ENCODE assay signal across 10 cellular contexts in the genomic region with DNA sequence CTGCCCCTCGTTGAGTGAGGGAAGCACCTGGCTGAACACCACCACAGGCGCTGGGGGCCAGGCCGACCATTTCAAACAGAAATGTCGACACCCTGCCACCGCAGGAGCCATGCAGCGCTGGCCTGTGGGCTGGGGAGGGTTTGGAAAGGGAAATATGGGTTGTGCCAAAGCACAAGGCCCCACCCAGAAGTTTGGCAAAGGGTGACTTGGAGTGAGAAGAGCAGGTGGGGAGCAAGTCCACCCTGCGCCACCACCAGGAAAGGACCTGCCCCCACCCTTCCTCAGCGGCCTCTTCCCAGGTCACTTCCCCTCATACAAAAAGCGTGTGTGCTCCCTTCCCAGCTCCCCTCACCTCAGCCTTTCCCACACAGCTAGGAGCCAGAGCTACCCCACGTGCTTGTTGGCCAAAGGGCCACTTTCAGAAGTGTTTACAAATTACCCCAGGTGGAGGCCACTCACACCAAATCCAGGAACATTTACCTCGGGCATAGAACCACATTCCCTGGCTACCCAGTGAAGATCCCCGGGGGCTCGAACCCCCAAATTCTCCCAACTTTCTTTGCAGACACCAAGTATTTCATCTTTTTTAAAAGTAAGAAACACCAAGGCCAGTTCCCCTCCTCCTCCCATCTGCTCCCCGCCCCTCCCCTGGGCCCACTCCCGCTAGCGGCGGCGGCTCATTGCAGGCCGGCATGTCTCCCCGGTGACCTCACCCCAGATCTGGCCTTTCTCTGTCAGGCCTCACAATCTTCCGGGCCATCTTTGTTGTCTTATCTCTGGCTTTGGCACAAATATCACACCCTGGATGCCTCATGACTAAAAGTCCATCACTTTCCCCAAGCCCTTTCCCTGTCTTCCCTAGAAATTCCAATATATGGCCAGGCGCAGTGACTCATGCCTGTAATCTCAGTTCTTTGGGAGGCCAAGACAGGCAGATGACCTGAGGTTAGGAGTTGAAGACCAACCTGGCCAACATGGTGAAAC. TPM values are rescaled to one million over a fixed set of nuclear protein-coding genes. Genes with fewer than 3 reads are reported as not detected.
DNase-seq lines count a peak whose midpoint lies in the region; ATAC-seq, FAIRE-seq and TF ChIP-seq lines count a peak whose summit lies in the region.
"Had no signal": no experiment of that assay in that cellular context is flagged by ENCODE, and none has a peak within 500 bp of the region (broad histone marks: within the 10 kb centered on the region; RNA-seq: fewer than 3 reads in every experiment).

No MANE protein-coding gene starts in this region.

- POLR2A ChIA-PET in K562 (lab: Yijun Ruan, JAX) = interaction anchor here (0.7 to 1.2 kb wide), 2 partner anchors 13 to 162 kb away, joined by 3 read pairs; no protein-coding TSS in a partner anchor
- POLR2A ChIA-PET in HepG2 (lab: Yijun Ruan, JAX) = interaction anchor here (0.7 to 1.0 kb wide), 3 partner anchors 58 to 149 kb away, joined by 3 to 4 read pairs (median 3); a partner anchor contains a TSS

- CTCF ChIA-PET in K562 (lab: Yijun Ruan, JAX; ENCODE audit: low intra/inter-chr PET ratio) = no interaction called here
- CTCF ChIA-PET in HepG2 (lab: Yijun Ruan, JAX; ENCODE audit: low intra/inter-chr PET ratio, low total read pairs) = no interaction called here

- H3K36me3 ChIP-seq in K562 (ENCODE audit: control insufficient read depth, insufficient read depth, low read length) (no peaks in the 10 kb centered on the region), HepG2 (replicated peaks in 1 of 2; ENCODE audit: control insufficient read depth in 1 of 2, insufficient read depth in 2 of 2, low read length in 2 of 2) (no peaks in the 10 kb centered on the region), upper lobe of left lung (no peaks in the 10 kb centered on the region)

- H3K79me2 ChIP-seq in K562 (ENCODE audit: control insufficient read depth, insufficient read depth, low read length) (no peaks in the 10 kb centered on the region), HepG2 (ENCODE audit: insufficient read depth, low read length) (no peaks in the 10 kb centered on the region)

- DNase-seq in DMS 273 (lab: John Stamatoyannopoulos, UW; ENCODE audit: unreplicated experiment) (peak; percentile 9), DMS 273 treated with DMSO at 0.1 percent for 48 hours (lab: John Stamatoyannopoulos, UW) (no peak), K562 (ENCODE audit: extremely low read depth in 1 of 4, low spot score in 3 of 4) (peak; percentile 75 to 81 (median 79)), HepG2 (ENCODE audit: low spot score) (peak; percentile 54), upper lobe of left lung (peak in 1 of 2 donors; percentile 76), GM19238 (ENCODE audit: insufficient read length, low spot score) (no peak), H54 (ENCODE audit: insufficient read length, low spot score) (no peak)
- DNase-seq in effector CD8-positive, alpha-beta T cell (lab: John Stamatoyannopoulos, UW) = no peak
- DNase-seq: PC-3 had no signal

- no TSS peak for BruUV-seq in K562 (replicated peaks; lab: Mats Ljungman, UMichigan)
- BruUV-seq in HepG2 (replicated peaks; lab: Mats Ljungman, UMichigan) = no TSS peak

- no peaks in the 10 kb centered on the region for H3K9me1 ChIP-seq in K562 (ENCODE audit: control insufficient read depth, insufficient read depth, low read length)

- H3K9ac ChIP-seq in K562 (ENCODE audit: insufficient read depth in 1 of 2, low read depth in 2 of 2, low read length in 2 of 2) (peak overlapping the region; percentile 55 to 81), HepG2 (ENCODE audit: insufficient read depth, low read depth, low read length) (peak overlapping the region; percentile 60; the same call in 1 of the 2 replicates)

- H3K27me3 ChIP-seq in K562 (ENCODE audit: control insufficient read depth in 2 of 2, insufficient read depth in 2 of 2, low read length in 2 of 2) = no peaks in the 10 kb centered on the region
- peaks cover 0 to 38% of the 10 kb centered on the region in 2 experiments; a peak in 4 of 5 replicates for H3K27me3 ChIP-seq in HepG2 (ENCODE audit: control insufficient read depth in 1 of 2, insufficient read depth in 2 of 2, low read length in 2 of 2)
- H3K27me3 ChIP-seq in upper lobe of left lung = no peaks in the 10 kb centered on the region

- intact Hi-C loops in K562 (cut with micrococcal nuclease) (loop anchor here (5.0 to 10.0 kb wide), 4 partner anchors 309 to 459 kb away; a partner anchor contains a TSS), HepG2 (cut with micrococcal nuclease; ENCODE audit: unreplicated experiment) (loop anchor here (1.0 to 10.0 kb wide), 2 partner anchors 26 to 146 kb away; a partner anchor contains a TSS)

- WGBS in K562 (ENCODE audit: insufficient coverage, low coverage, missing lambda C conversion rate) = 24% methylated on average over 22 of the region's 22 CpGs
- 3% methylated on average over 18 of the region's 22 CpGs for WGBS in HepG2 (ENCODE audit: low lambda C conversion rate)
- WGBS in upper lobe of left lung, 2 donors = 49 to 63% methylated on average over 21 to 22 of the region's 22 CpGs

- H2AFZ ChIP-seq in K562 (ENCODE audit: low read depth, low read length) = peak overlapping the region; percentile 97
- H2AFZ ChIP-seq in HepG2 (ENCODE audit: low read length) = peak overlapping the region; percentile 68

- H3K4me1 ChIP-seq in K562 (replicated peaks in 1 of 2; ENCODE audit: control insufficient read depth in 2 of 2, insufficient read depth in 2 of 2, low read length in 2 of 2) (peaks cover 61 to 81% of the 10 kb centered on the region in 2 experiments), HepG2 (ENCODE audit: insufficient read depth, low read length) (peaks cover 52% of the 10 kb centered on the region), upper lobe of left lung (peaks cover 42 to 53% (median 50%) of the 10 kb centered on the region in 4 donors)

- in situ Hi-C loops in K562 (cut with MboI) = loop anchor here (10.0 to 25.0 kb wide), 3 partner anchors 156 to 614 kb away; a partner anchor contains a TSS
- in situ Hi-C loops in HepG2 (cut with HindIII; ENCODE audit: extremely low pct_ligation_motif_present, low pct_unique_long_range_greater_than_20kb) = loop anchor here (5.0 to 10.0 kb wide), 2 partner anchors 159 to 306 kb away; a partner anchor contains a TSS

- TF ChIP-seq CTCF in K562 (IDR thresholded peaks at IDR 0.05 in 2 of 3, conservative IDR thresholded peaks at IDR 0.05 in 1 of 3; ENCODE audit: insufficient read depth in 2 of 3, low read depth in 1 of 3, low read length in 3 of 3) (no peak), HepG2 (CRISPR knock-in tag; IDR thresholded peaks at IDR 0.05) (no peak; the same call in 1 of the 2 replicates), upper lobe of left lung (IDR thresholded peaks at IDR 0.05) (no peak)

- H4K20me1 ChIP-seq in K562 (replicated peaks; ENCODE audit: control insufficient read depth, insufficient read depth, low read length) (no peaks in the 10 kb centered on the region), HepG2 (ENCODE audit: insufficient read depth, low read length) (no peaks in the 10 kb centered on the region)

- TF ChIP-seq RAD21 in K562 (CRISPR knock-in tag; conservative IDR thresholded peaks at IDR 0.05 in 1 of 2, IDR thresholded peaks at IDR 0.05 in 1 of 2) (no peak), HepG2 (CRISPR knock-in tag; IDR thresholded peaks at IDR 0.05) (no peak)

- FAIRE-seq in K562 (lab: Jason Lieb, UNC) = peak; percentile 66
- FAIRE-seq in HepG2 (lab: Jason Lieb, UNC) = no peak
- no peak for FAIRE-seq in H54 (lab: Jason Lieb, UNC)

- H3K27ac ChIP-seq in K562 (ENCODE audit: extremely low read depth, low read depth, low read length) = peak overlapping the region; percentile 65
- no peak overlapping the region for H3K27ac ChIP-seq in HepG2 (ENCODE audit: extremely low read length, insufficient read depth, low read length)
- peak overlapping the region in 3 of 4 donors; percentile 73 to 79 (median 76) for H3K27ac ChIP-seq in upper lobe of left lung
- H3K27ac ChIP-seq: 22Rv1 had no signal

- H3K9me3 ChIP-seq in K562 (replicated peaks; ENCODE audit: control insufficient read depth, insufficient read depth, low read depth, low read length) = no peaks in the 10 kb centered on the region
- H3K9me3 ChIP-seq in HepG2 (ENCODE audit: low read length) = no peaks in the 10 kb centered on the region
- H3K9me3 ChIP-seq in upper lobe of left lung = no peaks in the 10 kb centered on the region

- H3K4me2 ChIP-seq in K562 (ENCODE audit: insufficient read depth, low read length) = peak overlapping the region; percentile 28; the same call in 1 of the 2 replicates
- peak overlapping the region; percentile 85 for H3K4me2 ChIP-seq in HepG2 (ENCODE audit: low read depth, low read length)

- ATAC-seq in K562 (peak; percentile 55), HepG2 (peak; percentile 47), upper lobe of left lung (ENCODE audit: low FRiP score in 2 of 2) (peak in 1 of 2 donors; percentile 61)
- ATAC-seq: PC-3 had no signal

- TF ChIP-seq POLR2A in K562 (conservative IDR thresholded peaks at IDR 0.05) (no peak), HepG2 (IDR thresholded peaks at IDR 0.05; ENCODE audit: insufficient read depth in 1 of 2, low read depth in 2 of 2, low read length in 2 of 2) (no peak), upper lobe of left lung (IDR thresholded peaks at IDR 0.05) (no peak), H54 (IDR thresholded peaks at IDR 0.05; ENCODE audit: low read depth, low read length) (no peak)

- H3K4me3 ChIP-seq in K562 (no peak overlapping the region), HepG2 (replicated peaks in 1 of 3; ENCODE audit: insufficient read depth in 1 of 3, low read depth in 2 of 3, low read length in 3 of 3) (peak overlapping the region; percentile 21 to 65 (median 26); a peak in 5 of 6 replicates), upper lobe of left lung (no peak overlapping the region)

- peak; percentile 49 for TF ChIP-seq EP300 in K562 (IDR thresholded peaks at IDR 0.05; ENCODE audit: low read length)
- no peak for TF ChIP-seq EP300 in HepG2 (IDR thresholded peaks at IDR 0.05; ENCODE audit: low read depth in 2 of 2, low read length in 2 of 2)
- no peak for TF ChIP-seq EP300 in HepG2 (CRISPR knock-in tag; IDR thresholded peaks at IDR 0.05; ENCODE audit: borderline replicate concordance)
- TF ChIP-seq EP300 in upper lobe of left lung (IDR thresholded peaks at IDR 0.05) = no peak

RNA-seq across cellular contexts. Expression of a gene that starts 20.5 kb away (rescaled TPM):
- not detected in 2 replicates for total RNA-seq in K562 (2011; cell fraction: chromatin; rRNA removed; ENCODE audit: low replicate concordance)
- not detected in 2 replicates for total RNA-seq in K562 (2011; cell fraction: nucleolus; rRNA removed)
- not detected in 2 replicates for total RNA-seq in K562 (2011; cell fraction: nucleoplasm; rRNA removed)
- total RNA-seq in K562 (2014; rRNA removed) = not detected in 2 replicates
- total RNA-seq in K562 (2014; rRNA removed; fragmentation: Illumina TruSeq; extraction: Trizol) = not detected in 2 replicates
- not detected in 2 replicates for total RNA-seq in K562 (2015; rRNA removed; fragmentation: Illumina TruSeq; extraction: Trizol)
- 0.55 and 1.1 TPM in 2 replicates for total RNA-seq in K562 (2021)
- not detected in 2 replicates for polyA plus RNA-seq in K562 (2011; rRNA removed)
- polyA plus RNA-seq in K562 (2011; cell fraction: cytosol; rRNA removed) = not detected in 2 replicates
- polyA plus RNA-seq in K562 (2011; cell fraction: nucleus; rRNA removed) = not detected in 2 replicates
- polyA plus RNA-seq in K562 (2012) = not detected in 2 replicates
- polyA plus RNA-seq in K562 (2014; fragmentation: Illumina TruSeq; extraction: Trizol) = not detected in 2 replicates
- not detected for polyA plus RNA-seq in K562 (2014; fragmentation: Nextera tagmentation; extraction: Ambion mirVana)
- polyA plus RNA-seq in K562 (2014; rRNA removed) = not detected in 2 replicates
- polyA minus RNA-seq in K562 (2011; rRNA and poly(A)+ RNA removed) = not detected in 2 replicates
- not detected in 2 replicates for polyA minus RNA-seq in K562 (2011; cell fraction: cytosol; rRNA and poly(A)+ RNA removed)
- not detected in 2 replicates for polyA minus RNA-seq in K562 (2011; cell fraction: nucleus; rRNA and poly(A)+ RNA removed)
- total RNA-seq in HepG2 (2016; rRNA removed; fragmentation: Illumina TruSeq; extraction: Trizol) = not detected in 2 replicates
- total RNA-seq in HepG2 (2016; cell fraction: cytosol; rRNA removed; fragmentation: Illumina TruSeq; extraction: Trizol; ENCODE audit: low read depth) = not detected in 2 replicates
- not detected in 2 replicates for total RNA-seq in HepG2 (2016; cell fraction: insoluble cytoplasmic fraction; rRNA removed; fragmentation: Illumina TruSeq; extraction: Trizol)
- total RNA-seq in HepG2 (2016; cell fraction: membrane; rRNA removed; fragmentation: Illumina TruSeq; extraction: Trizol) = not detected in 2 replicates
- total RNA-seq in HepG2 (2016; cell fraction: nucleus; rRNA removed; fragmentation: Illumina TruSeq; extraction: Trizol) = not detected in 2 replicates
- polyA plus RNA-seq in HepG2 (2011; rRNA removed) = not detected in 2 replicates
- not detected in 2 replicates for polyA plus RNA-seq in HepG2 (2011; cell fraction: cytosol; rRNA removed)
- polyA plus RNA-seq in HepG2 (2011; cell fraction: nucleus; rRNA removed) = not detected in 2 replicates
- not detected in 2 replicates for polyA plus RNA-seq in HepG2 (2012)
- polyA plus RNA-seq in HepG2 (2016; cell fraction: cytosol; fragmentation: Illumina TruSeq; extraction: Trizol; ENCODE audit: low read depth) = not detected in 2 replicates
- not detected in 2 replicates for polyA plus RNA-seq in HepG2 (2016; cell fraction: insoluble cytoplasmic fraction; fragmentation: Illumina TruSeq; extraction: Trizol; ENCODE audit: low read depth)
- polyA plus RNA-seq in HepG2 (2016; cell fraction: membrane; fragmentation: Illumina TruSeq; extraction: Trizol; ENCODE audit: low read depth) = not detected in 2 replicates
- not detected in 2 replicates for polyA plus RNA-seq in HepG2 (2016; cell fraction: nucleus; fragmentation: Illumina TruSeq; extraction: Trizol; ENCODE audit: insufficient read depth, low read depth)
- not detected in 2 replicates for polyA minus RNA-seq in HepG2 (2011; rRNA and poly(A)+ RNA removed; ENCODE audit: low replicate concordance)
- polyA minus RNA-seq in HepG2 (2011; cell fraction: cytosol; rRNA and poly(A)+ RNA removed) = not detected in 2 replicates
- not detected in 2 replicates for polyA minus RNA-seq in HepG2 (2011; cell fraction: nucleus; rRNA and poly(A)+ RNA removed)
- total RNA-seq in upper lobe of left lung = 1,000 to 10,000 TPM in 4 of 6 donors, 100 to 1,000 TPM in 1, 10 to 100 TPM in 1; 85.4 to 2,572 (median 1,269) TPM
- total RNA-seq: PC-3 had no signal

Comparison
In these comparisons a context has a peak if more than half of its experiments do, and no peak if none do; other contexts are left out.
1. DNase-seq: peak in DMS 273 (single experiment), K562 (4 of 4) and HepG2 (single experiment); none in DMS 273 treated with DMSO at 0.1 percent for 48 hours (single experiment), GM19238 (single experiment), H54 (single experiment) and effector CD8-positive, alpha-beta T cell (single experiment).
2. H3K4me3 ChIP-seq: peak in HepG2 (3 of 3); none in K562 (single experiment) and upper lobe of left lung (0 of 4).
3. RNA of a gene that starts 20.5 kb away (total RNA-seq): 85.4 to 2,572 TPM in upper lobe of left lung; 0.55 to 1.1 TPM in K562 and not detected in HepG2; every median in the first group is over 10 times any median in the second.